Comparison of ENCODE assay signal across 2 cellular contexts in genomic region chr22:46797355-46797754, GRCh38.
TF ChIP-seq lines count a peak whose summit lies in the region.

No MANE protein-coding gene starts in this region.

TF ChIP-seq in K562, 482 proteins besides CTCF, POLR2A, EP300 and RAD21:
- TF ChIP-seq CBX8 (IDR thresholded peaks at IDR 0.05; ENCODE audit: borderline replicate concordance, extremely low read depth, low read depth, low read length, poor library complexity, severe bottlenecking) (no peak), CBFA2T3 (IDR thresholded peaks at IDR 0.05) (no peak), NFIC (IDR thresholded peaks at IDR 0.05) (no peak)

TF ChIP-seq in liver, 16 proteins besides CTCF, POLR2A, EP300 and RAD21:
- TF ChIP-seq TAF1 (conservative IDR thresholded peaks at IDR 0.05) (no peak), HNF4A (conservative IDR thresholded peaks at IDR 0.05) (no peak), YY1 (IDR thresholded peaks at IDR 0.05) (no peak), RXRA (IDR thresholded peaks at IDR 0.05) (no peak), FOXA1 (IDR thresholded peaks at IDR 0.05) (no peak), ZBTB33 (IDR thresholded peaks at IDR 0.05) (no peak), FOXA2 (IDR thresholded peaks at IDR 0.05) (no peak), HNF4G (IDR thresholded peaks at IDR 0.05) (no peak), REST (IDR thresholded peaks at IDR 0.05) (no peak), JUND (IDR thresholded peaks at IDR 0.05) (no peak), NR2F2 (IDR thresholded peaks at IDR 0.05) (no peak), ATF3 (IDR thresholded peaks at IDR 0.05) (no peak), EGR1 (IDR thresholded peaks at IDR 0.05; ENCODE audit: low read depth in 2 of 2) (no peak), SP1 (IDR thresholded peaks at IDR 0.05) (no peak), GABPA (IDR thresholded peaks at IDR 0.05 in 1 of 2, conservative IDR thresholded peaks at IDR 0.05 in 1 of 2) (no peak), MAX (IDR thresholded peaks at IDR 0.05) (no peak)
